25 cellular contexts compared by ENCODE assay signal in genomic region chr4:148192526-148192925, GRCh38.
"Had no signal": no experiment of that assay in that cellular context is flagged by ENCODE, and none has a peak within 500 bp of the region (broad histone marks: within the 10 kb centered on the region; RNA-seq: fewer than 3 reads in every experiment).

No MANE protein-coding gene starts in this region.

- H3K4me1 Mint-ChIP-seq: activated naive CD8-positive, alpha-beta T cell treated with anti-CD3 and anti-CD28 coated beads, Interleukin-2, amount 50 U/mL, for 24 hours; stimulated activated memory B cell treated with anti-CD40 and anti-IgM and Interleukin-4, amounts not matched to agents 10 μg/mL and 1 μg/mL and 100 μg/mL, for 72 hours had no signal

- H3K4me2 ChIP-seq: smooth muscle cell had no signal

- H3K36me3 ChIP-seq: cardiac muscle cell had no signal

- H3K27me3 Mint-ChIP-seq: activated naive CD8-positive, alpha-beta T cell treated with anti-CD3 and anti-CD28 coated beads, Interleukin-2, amount 50 U/mL, for 24 hours; dendritic cell treated with granulocyte-macrophage colony-stimulating factor and Interleukin-4, amounts not matched to agents 40 ng/mL and 50 ng/mL, for 4 days; naive thymus-derived CD8-positive, alpha-beta T cell; progenitor cell of endocrine pancreas; stimulated activated memory B cell treated with anti-CD40 and anti-IgM and Interleukin-4, amounts not matched to agents 10 μg/mL and 1 μg/mL and 100 μg/mL, for 72 hours; type B pancreatic cell had no signal

- H3K4me3 Mint-ChIP-seq: activated naive CD8-positive, alpha-beta T cell treated with anti-CD3 and anti-CD28 coated beads, Interleukin-2, amount 50 U/mL, for 24 hours; dendritic cell treated with granulocyte-macrophage colony-stimulating factor and Interleukin-4, amounts not matched to agents 40 ng/mL and 50 ng/mL, for 4 days; naive thymus-derived CD8-positive, alpha-beta T cell; stimulated activated memory B cell treated with anti-CD40 and anti-IgM and Interleukin-4, amounts not matched to agents 10 μg/mL and 1 μg/mL and 100 μg/mL, for 72 hours; T-helper 1 cell treated with Interleukin-12 subunit alpha and Interleukin-12 subunit beta and Interleukin-4 antibody, amounts not matched to agents 30 μg/mL and 1 μg/mL, for 36 hours; type B pancreatic cell had no signal

- H3K27ac Mint-ChIP-seq: activated naive CD8-positive, alpha-beta T cell treated with anti-CD3 and anti-CD28 coated beads, Interleukin-2, amount 50 U/mL, for 24 hours; dendritic cell treated with granulocyte-macrophage colony-stimulating factor and Interleukin-4, amounts not matched to agents 40 ng/mL and 50 ng/mL, for 4 days; progenitor cell of endocrine pancreas; stimulated activated memory B cell treated with anti-CD40 and anti-IgM and Interleukin-4, amounts not matched to agents 10 μg/mL and 1 μg/mL and 100 μg/mL, for 72 hours; T-helper 1 cell treated with Interleukin-12 subunit alpha and Interleukin-12 subunit beta and Interleukin-4 antibody, amounts not matched to agents 30 μg/mL and 1 μg/mL, for 36 hours; type B pancreatic cell had no signal

- H3K4me3 ChIP-seq: cardiac muscle cell, gastrocnemius medialis, lower lobe of right lung, sigmoid colon, smooth muscle cell, stomach, suprapubic skin had no signal

- H3K27me3 ChIP-seq: cardiac muscle cell, gastrocnemius medialis, sigmoid colon, stomach, suprapubic skin had no signal

- DNase-seq: activated CD4-positive, alpha-beta T cell treated with anti-CD3 and anti-CD28 coated beads for 4 hours; activated CD4-positive, alpha-beta T cell treated with anti-CD3 and anti-CD28 coated beads, Interleukin-2, amount 50 U/mL, for 48 hours; activated CD4-positive, CD25-positive, alpha-beta regulatory T cell; activated gamma-delta T cell; activated naive CD4-positive, alpha-beta T cell treated with anti-CD3 and anti-CD28 coated beads, Interleukin-2, amount 50 U/mL, for 16 hours; activated naive CD8-positive, alpha-beta T cell treated with anti-CD3 and anti-CD28 coated beads, Interleukin-2, amount 50 U/mL, for 24 hours; effector CD4-positive, alpha-beta T cell; gastrocnemius medialis; hypothalamus; lower lobe of right lung; naive thymus-derived CD8-positive, alpha-beta T cell; retina; sigmoid colon; stimulated activated CD4-positive, alpha-beta T cell treated with anti-CD3 and anti-CD28 coated beads, Interleukin-15, amount 100 ng/mL, for 24 hours; stomach; T1000 had no signal

- H3K9me3 ChIP-seq: gastrocnemius medialis, lower lobe of right lung, sigmoid colon, stomach, suprapubic skin had no signal

- ATAC-seq: activated naive CD8-positive, alpha-beta T cell treated with anti-CD3 and anti-CD28 coated beads, Interleukin-2, amount 50 U/mL, for 24 hours; esophagus mucosa; gastrocnemius medialis; lower lobe of right lung; naive thymus-derived CD8-positive, alpha-beta T cell; stimulated activated memory B cell treated with anti-CD40 and anti-IgM and Interleukin-4, amounts not matched to agents 10 μg/mL and 1 μg/mL and 100 μg/mL, for 72 hours had no signal

- H3K9me3 Mint-ChIP-seq: dendritic cell treated with granulocyte-macrophage colony-stimulating factor and Interleukin-4, amounts not matched to agents 40 ng/mL and 50 ng/mL, for 4 days; T-helper 1 cell treated with Interleukin-12 subunit alpha and Interleukin-12 subunit beta and Interleukin-4 antibody, amounts not matched to agents 30 μg/mL and 1 μg/mL, for 36 hours had no signal

- H3K4me1 ChIP-seq: gastrocnemius medialis, lower lobe of right lung, sigmoid colon, stomach, suprapubic skin had no signal

- H3K27ac ChIP-seq: cardiac muscle cell, gastrocnemius medialis, lower lobe of right lung, sigmoid colon, stomach, suprapubic skin had no signal
